In genomic region chr20:1633535-1633934, GRCh38 we compare ENCODE assay signal across 1 cellular context.
TF ChIP-seq lines count a peak whose summit lies in the region.

No MANE protein-coding gene starts in this region.

TF ChIP-seq in K562, 482 proteins besides CTCF, POLR2A, EP300 and RAD21:
- TF ChIP-seq HES1 (IDR thresholded peaks at IDR 0.05; ENCODE audit: low read depth): no peak
- peak; percentile 39; the same call in 1 of the 2 replicates for TF ChIP-seq HMBOX1 (IDR thresholded peaks at IDR 0.05)
- no peak for TF ChIP-seq ZNF134 (CRISPR knock-in tag; conservative IDR thresholded peaks at IDR 0.05)
- TF ChIP-seq CBFA2T3 (IDR thresholded peaks at IDR 0.05): 0 out of 2 replicates have a peak, but pooled peaks have one; percentile 25
- TF ChIP-seq ILF3 (IDR thresholded peaks at IDR 0.05; ENCODE audit: borderline replicate concordance): no peak
- TF ChIP-seq ZNF655 (CRISPR knock-in tag; IDR thresholded peaks at IDR 0.05): no peak
- no peak for TF ChIP-seq CGGBP1 (CRISPR knock-in tag; IDR thresholded peaks at IDR 0.05)
- 0 out of 2 replicates have a peak, but pooled peaks have one; percentile 30 for TF ChIP-seq ESRRA (IDR thresholded peaks at IDR 0.05; ENCODE audit: borderline replicate concordance, low read depth)
- TF ChIP-seq DPF2 (IDR thresholded peaks at IDR 0.05): no peak
- no peak for TF ChIP-seq CXXC5 (CRISPR knock-in tag; IDR thresholded peaks at IDR 0.05)
- no peak for TF ChIP-seq C11orf30 (IDR thresholded peaks at IDR 0.05; ENCODE audit: low read depth)
- no peak for TF ChIP-seq L3MBTL2 (IDR thresholded peaks at IDR 0.05)
- TF ChIP-seq DACH1 (IDR thresholded peaks at IDR 0.05; ENCODE audit: partially characterized antibody): no peak
- TF ChIP-seq SMARCA4 (IDR thresholded peaks at IDR 0.05): no peak
- no peak for TF ChIP-seq ATF2 (CRISPR knock-in tag; IDR thresholded peaks at IDR 0.05)
- peak; percentile 83 for TF ChIP-seq CEBPB (tag; IDR thresholded peaks at IDR 0.05)
- peak; percentile 40; the same call in 1 of the 2 replicates for TF ChIP-seq CTBP1 (IDR thresholded peaks at IDR 0.05; ENCODE audit: borderline replicate concordance)
- no peak for TF ChIP-seq HEY1 (CRISPR knock-in tag; IDR thresholded peaks at IDR 0.05; ENCODE audit: borderline replicate concordance)
- TF ChIP-seq GATAD2B (IDR thresholded peaks at IDR 0.05; ENCODE audit: borderline replicate concordance): no peak
- no peak for TF ChIP-seq MAFK (IDR thresholded peaks at IDR 0.05; ENCODE audit: low read length)
- TF ChIP-seq LARP7 (IDR thresholded peaks at IDR 0.05): no peak
- TF ChIP-seq ZNF436 (CRISPR knock-in tag; IDR thresholded peaks at IDR 0.05): no peak
- TF ChIP-seq SREBF1 (IDR thresholded peaks at IDR 0.05; ENCODE audit: borderline replicate concordance, low read depth, low read length): no peak
- no peak for TF ChIP-seq BRF1 (IDR thresholded peaks at IDR 0.05; ENCODE audit: borderline replicate concordance, extremely low read depth, insufficient read length)
- no peak for TF ChIP-seq POLR2AphosphoS5 (IDR thresholded peaks at IDR 0.05; ENCODE audit: control insufficient read depth, insufficient read depth, low read depth, low read length)
- no peak for TF ChIP-seq KDM4B (IDR thresholded peaks at IDR 0.05; ENCODE audit: borderline replicate concordance in 2 of 2, low read depth in 1 of 2)
- TF ChIP-seq MYBL2 (IDR thresholded peaks at IDR 0.05; ENCODE audit: low read depth): no peak
- no peak for TF ChIP-seq MYBL2 (CRISPR knock-in tag; IDR thresholded peaks at IDR 0.05; ENCODE audit: borderline replicate concordance)
- TF ChIP-seq TEAD4 (IDR thresholded peaks at IDR 0.05; ENCODE audit: low read length): peak; percentile 32; the same call in 1 of the 2 replicates
- TF ChIP-seq TEAD4 (CRISPR knock-in tag; IDR thresholded peaks at IDR 0.05; ENCODE audit: borderline replicate concordance): no peak
- 0 out of 2 replicates have a peak, but pooled peaks have one; percentile 21 for TF ChIP-seq RNF2 (IDR thresholded peaks at IDR 0.05)
- no peak for TF ChIP-seq ZNF518B (CRISPR knock-in tag; IDR thresholded peaks at IDR 0.05)
- no peak for TF ChIP-seq CEBPG (CRISPR knock-in tag; IDR thresholded peaks at IDR 0.05)
- peak; percentile 39 to 48; a peak in 2 of 4 replicates for TF ChIP-seq CEBPG (tag; conservative IDR thresholded peaks at IDR 0.05 in 1 of 2, IDR thresholded peaks at IDR 0.05 in 1 of 2)
- TF ChIP-seq RCOR1 (IDR thresholded peaks at IDR 0.05; ENCODE audit: borderline replicate concordance in 1 of 2, low read depth in 2 of 2, low read length in 2 of 2): peak in 1 of 2 experiments; percentile 34; a peak in 1 of 4 replicates
- no peak for TF ChIP-seq RBM17 (IDR thresholded peaks at IDR 0.05; ENCODE audit: borderline replicate concordance, low read depth, low read length)
- TF ChIP-seq ESRRB (CRISPR knock-in tag; IDR thresholded peaks at IDR 0.05; ENCODE audit: borderline replicate concordance): no peak
